15 cellular contexts compared by ENCODE assay signal in the genomic region with DNA sequence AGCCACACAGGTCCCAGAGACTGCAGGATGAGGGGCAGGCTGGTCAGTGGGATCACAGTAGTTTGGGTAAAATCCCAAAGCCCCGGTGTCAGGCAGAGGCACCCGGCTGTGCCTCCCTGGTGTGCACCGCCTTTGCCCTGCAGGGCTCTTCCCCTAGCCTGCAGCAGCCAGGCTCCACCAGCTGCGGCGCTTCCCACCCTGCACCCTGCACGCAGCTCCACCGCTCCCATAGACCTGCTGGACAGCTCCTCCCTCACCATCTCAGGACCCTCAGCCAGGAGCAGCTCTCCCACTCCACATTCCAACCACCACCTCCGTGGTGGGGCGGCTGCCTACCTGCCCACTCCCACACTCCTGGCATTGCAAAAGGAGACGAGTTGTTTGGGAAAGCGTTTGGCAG.
DNase-seq lines count a peak whose midpoint lies in the region; TF ChIP-seq lines count a peak whose summit lies in the region.
"Had no signal": no experiment of that assay in that cellular context is flagged by ENCODE, and none has a peak within 500 bp of the region (broad histone marks: within the 10 kb centered on the region; RNA-seq: fewer than 3 reads in every experiment).

No MANE protein-coding gene starts in this region.

- H3K4me1 ChIP-seq in colonic mucosa: no peaks in the 10 kb centered on the region
- peaks cover 0 to 17% (median 0%) of the 10 kb centered on the region in 4 donors for H3K4me1 ChIP-seq in tibial nerve
- H3K4me1 ChIP-seq: pancreas had no signal

- no peak overlapping the region for H3K27ac ChIP-seq in C4-2B
- H3K27ac ChIP-seq in colonic mucosa: no peak overlapping the region
- no peak overlapping the region for H3K27ac ChIP-seq in tibial nerve
- H3K27ac ChIP-seq: pancreas had no signal

- peaks cover 6% of the 10 kb centered on the region for H3K9me3 Mint-ChIP-seq in nephron
- H3K9me3 Mint-ChIP-seq: CD8-positive, alpha-beta T cell had no signal

- peaks cover 25% of the 10 kb centered on the region for H3K27me3 Mint-ChIP-seq in nephron (ENCODE audit: low read depth)

- H3K27me3 ChIP-seq in colonic mucosa: no peaks in the 10 kb centered on the region
- H3K27me3 ChIP-seq in tibial nerve: peaks cover 0 to 11% of the 10 kb centered on the region in 2 donors
- H3K27me3 ChIP-seq: pancreas had no signal

- H3K9ac ChIP-seq in colonic mucosa (ENCODE audit: low read depth in 2 of 2, low read length in 2 of 2): no peak overlapping the region

- H3K36me3 ChIP-seq in colonic mucosa: no peaks in the 10 kb centered on the region
- H3K36me3 ChIP-seq in tibial nerve: no peaks in the 10 kb centered on the region
- H3K36me3 ChIP-seq: HAP-1, pancreas had no signal

- POLR2A ChIA-PET in HEK293T (lab: Yijun Ruan, JAX) (no interaction called here), GM10248 (lab: Yijun Ruan, JAX) (no interaction called here)

- no peaks in the 10 kb centered on the region for H3K9me3 ChIP-seq in colonic mucosa
- H3K9me3 ChIP-seq in tibial nerve: no peaks in the 10 kb centered on the region
- H3K9me3 ChIP-seq: HAP-1, pancreas had no signal

- intact Hi-C loops in colonic mucosa (cut with DNase I): no loop called here

- H3K4me3 Mint-ChIP-seq in nephron: no peak overlapping the region
- H3K4me3 Mint-ChIP-seq: CD8-positive, alpha-beta T cell had no signal

- CTCF ChIA-PET in HEK293T (lab: Yijun Ruan, JAX): interaction anchor here (1.0 kb wide), 1 partner anchor 9 kb away, joined by 3 read pairs; no protein-coding TSS in a partner anchor
- CTCF ChIA-PET in GM10248 (lab: Yijun Ruan, JAX): no interaction called here

- WGBS in tibial nerve, 2 donors: 45 to 46% methylated on average over 10 to 11 of the region's 11 CpGs

- no peak for TF ChIP-seq POLR2A in tibial nerve (IDR thresholded peaks at IDR 0.05)

- peaks cover 32% of the 10 kb centered on the region for H3K4me1 Mint-ChIP-seq in nephron

- H3K27ac Mint-ChIP-seq in nephron: peak overlapping the region in 2 of 3 experiments; percentile 45 to 47
- H3K27ac Mint-ChIP-seq: CD8-positive, alpha-beta T cell had no signal

- TF ChIP-seq CTCF in C4-2B (conservative IDR thresholded peaks at IDR 0.05) (peak; percentile 73), colonic mucosa (IDR thresholded peaks at IDR 0.05) (no peak), nephron (IDR thresholded peaks at IDR 0.05; ENCODE audit: unreplicated experiment in 3 of 3) (peak in 1 of 3 experiments; percentile 25), GM10248 (IDR thresholded peaks at IDR 0.05; ENCODE audit: control extremely low read depth, extremely low read depth, low read depth, missing control alignments) (no peak), tibial nerve (IDR thresholded peaks at IDR 0.05) (no peak)

- H3K4me3 ChIP-seq in colonic mucosa (no peak overlapping the region), tibial nerve (no peak overlapping the region)
- H3K4me3 ChIP-seq: HAP-1, pancreas had no signal

- TF ChIP-seq EP300 in tibial nerve (IDR thresholded peaks at IDR 0.05): no peak

- DNase-seq in HEK293T (ENCODE audit: extremely low spot score): peak; percentile 57
- peak; percentile 17 for DNase-seq in colonic mucosa
- no peak for DNase-seq in GF-D8 (lab: John Stamatoyannopoulos, UW)
- DNase-seq in activated naive CD4-positive, alpha-beta T cell treated with anti-CD3 and anti-CD28 coated beads, Interleukin-2, amount 50 U/mL, for 16 hours: no peak
- no peak for DNase-seq in GM10248 (ENCODE audit: extremely low spot score)
- no peak for DNase-seq in tibial nerve (ENCODE audit: low spot score in 2 of 2)
- DNase-seq: anterior cingulate cortex; effector CD8-positive, alpha-beta T cell; Kasumi-1; NCI-H2171 treated with DMSO at 0.1 percent for 48 hours had no signal

- H3K36me3 Mint-ChIP-seq in nephron (ENCODE audit: low read depth): no peaks in the 10 kb centered on the region
- H3K36me3 Mint-ChIP-seq: CD8-positive, alpha-beta T cell had no signal

TF ChIP-seq in HEK293T, 16 proteins besides CTCF, POLR2A, EP300 and RAD21:
- TF ChIP-seq TARDBP (IDR thresholded peaks at IDR 0.05): no peak
- no peak for TF ChIP-seq HDGF (IDR thresholded peaks at IDR 0.05; ENCODE audit: borderline replicate concordance)
- TF ChIP-seq ZNF384 (IDR thresholded peaks at IDR 0.05): no peak
- no peak for TF ChIP-seq FOXK2 (IDR thresholded peaks at IDR 0.05)
- no peak for TF ChIP-seq FOXA1 (IDR thresholded peaks at IDR 0.05)
- TF ChIP-seq L3MBTL2 (conservative IDR thresholded peaks at IDR 0.05): no peak
- no peak for TF ChIP-seq ELF4 (IDR thresholded peaks at IDR 0.05)
- no peak for TF ChIP-seq BHLHE40 (IDR thresholded peaks at IDR 0.05; ENCODE audit: borderline replicate concordance)
- no peak for TF ChIP-seq FOXM1 (IDR thresholded peaks at IDR 0.05; ENCODE audit: borderline replicate concordance)
TF ChIP-seq in HEK293T: peak in this region for 0.

Comparison
In these comparisons a context has a peak if more than half of its experiments do, and no peak if none do; other contexts are left out.
1. DNase-seq: peak in HEK293T (single experiment) and colonic mucosa (single experiment); none in GF-D8 (single experiment), activated naive CD4-positive, alpha-beta T cell treated with anti-CD3 and anti-CD28 coated beads, Interleukin-2, amount 50 U/mL, for 16 hours (single experiment), GM10248 (single experiment) and tibial nerve (0 of 2).